Comparison of ENCODE assay signal across 11 cellular contexts in the genomic region with DNA sequence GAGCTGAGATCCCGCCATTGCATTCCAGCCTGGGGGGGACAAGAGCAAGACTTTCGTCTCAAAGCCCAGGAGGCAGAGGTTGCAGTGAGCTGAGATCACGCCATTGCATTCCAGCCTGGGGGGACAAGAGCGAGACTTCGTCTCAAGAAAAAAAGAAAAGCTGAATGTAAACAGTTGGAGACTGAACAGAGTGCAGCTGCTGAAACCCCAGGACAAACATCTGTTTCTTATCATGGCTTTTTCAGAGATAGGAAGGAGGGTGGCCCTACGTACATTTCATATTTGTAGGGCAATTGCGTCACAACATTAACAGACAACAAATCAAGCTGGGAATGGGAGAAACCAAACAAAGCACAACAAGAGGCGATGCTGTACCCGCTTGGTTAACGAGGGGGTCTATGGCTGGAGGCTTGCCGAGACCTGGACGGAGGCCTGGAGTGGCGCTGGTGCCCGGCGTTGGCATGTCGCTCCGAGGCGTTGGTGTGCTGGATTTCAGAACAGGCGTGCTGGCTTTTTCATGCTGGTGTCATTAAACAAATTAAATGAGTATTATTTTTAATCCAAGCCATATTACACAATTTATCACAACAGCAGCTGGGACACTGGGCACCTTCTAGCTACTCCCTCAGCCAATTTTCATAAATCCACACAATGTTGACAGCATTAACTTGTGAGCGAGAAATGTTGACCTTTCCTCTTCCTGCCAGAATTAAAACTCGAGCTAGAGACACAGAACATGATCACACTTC.
A peak's percentile ranks its signal among the peaks of the same experiment; 100 is the strongest.
DNase-seq lines count a peak whose midpoint lies in the region; ATAC-seq and TF ChIP-seq lines count a peak whose summit lies in the region.
"Had no signal": no experiment of that assay in that cellular context is flagged by ENCODE, and none has a peak within 500 bp of the region (broad histone marks: within the 10 kb centered on the region; RNA-seq: fewer than 3 reads in every experiment).

No MANE protein-coding gene starts in this region.

- peaks cover 5% of the 10 kb centered on the region; the same call in 1 of the 2 replicates for H3K27me3 Mint-ChIP-seq in HFFc6 (ENCODE audit: insufficient read depth)

- H3K9me3 ChIP-seq in left lung (no peaks in the 10 kb centered on the region), subcutaneous abdominal adipose tissue (ENCODE audit: control insufficient read depth in 5 of 5, low read length in 5 of 5) (no peaks in the 10 kb centered on the region)
- H3K9me3 ChIP-seq: SJCRH30 had no signal

- DNase-seq in HFFc6 (peak; percentile 65), dermis microvascular lymphatic vessel endothelial cell (ENCODE audit: low read depth in 2 of 2) (peak; percentile 89 to 92), left lung (no peak), DMS153 (lab: John Stamatoyannopoulos, UW) (no peak), activated gamma-delta T cell treated with Interleukin-2 at 50 U/mL for 16 hours (no peak), midbrain (lab: John Stamatoyannopoulos, UW) (no peak), NCI-H510A treated with DMSO at 0.1 percent for 48 hours (lab: John Stamatoyannopoulos, UW) (no peak)
- DNase-seq: cerebellar nuclear complex, NCI-H1417 treated with DMSO at 0.1 percent for 48 hours, SJCRH30 had no signal

- H3K27ac ChIP-seq in left lung (peak overlapping the region; percentile 41 to 72), subcutaneous abdominal adipose tissue (ENCODE audit: low read depth, low read length) (peak overlapping the region; percentile 84)
- H3K27ac ChIP-seq: SJCRH30 had no signal

- H3K36me3 ChIP-seq in left lung (peaks cover 0 to 73% of the 10 kb centered on the region in 2 donors), subcutaneous abdominal adipose tissue (ENCODE audit: control insufficient read depth in 5 of 5, insufficient read depth in 5 of 5, low read length in 5 of 5) (peaks cover 23 to 56% (median 50%) of the 10 kb centered on the region in 5 donors)

- TF ChIP-seq CTCF in HFFc6 (IDR thresholded peaks at IDR 0.05) (no peak), left lung (IDR thresholded peaks at IDR 0.05) (no peak)

- peaks cover 0 to 11% of the 10 kb centered on the region in 2 donors for H3K4me1 ChIP-seq in left lung
- H3K4me1 ChIP-seq in subcutaneous abdominal adipose tissue (ENCODE audit: control insufficient read depth in 5 of 5, insufficient read depth in 5 of 5, low read length in 5 of 5), result peaks cover 3 to 36% (median 30%) of the 10 kb centered on the region in 5 donors

- no peaks in the 10 kb centered on the region for H3K9me3 Mint-ChIP-seq in HFFc6

- intact Hi-C loops in left lung (cut with DNase I), result no loop called here

- H3K27me3 ChIP-seq in left lung (no peaks in the 10 kb centered on the region), subcutaneous abdominal adipose tissue (ENCODE audit: control insufficient read depth in 5 of 5, insufficient read depth in 4 of 5, low read length in 5 of 5) (no peaks in the 10 kb centered on the region)
- H3K27me3 ChIP-seq: SJCRH30 had no signal

- peak overlapping the region; percentile 56 for H3K4me3 Mint-ChIP-seq in HFFc6

- peaks cover 30% of the 10 kb centered on the region for H3K4me1 Mint-ChIP-seq in HFFc6 (ENCODE audit: low read depth)

- H3K4me3 ChIP-seq in left lung (no peak overlapping the region), subcutaneous abdominal adipose tissue (ENCODE audit: low read depth in 1 of 5, low read length in 5 of 5) (peak overlapping the region in 1 of 5 donors; percentile 36)
- H3K4me3 ChIP-seq: SJCRH30 had no signal

- H3K36me3 Mint-ChIP-seq in HFFc6 (ENCODE audit: low read depth), result peaks cover 16% of the 10 kb centered on the region

- peak overlapping the region; percentile 60 for H3K27ac Mint-ChIP-seq in HFFc6

- peak; percentile 79 for ATAC-seq in left lung

- H3K9ac ChIP-seq in subcutaneous abdominal adipose tissue (ENCODE audit: low read length in 5 of 5), result no peak overlapping the region

Comparison
In these comparisons a context has a peak if more than half of its experiments do, and no peak if none do; other contexts are left out.
1. DNase-seq: peak in HFFc6 (single experiment) and dermis microvascular lymphatic vessel endothelial cell (2 of 2); none in left lung (0 of 2), DMS153 (single experiment), activated gamma-delta T cell treated with Interleukin-2 at 50 U/mL for 16 hours (single experiment), midbrain (single experiment) and NCI-H510A treated with DMSO at 0.1 percent for 48 hours (single experiment).